Comparison of ENCODE assay signal across 1 cellular context in genomic region chr5:173646684-173647083, GRCh38.
TF ChIP-seq lines count a peak whose summit lies in the region.

No MANE protein-coding gene starts in this region.

TF ChIP-seq in H1, 55 proteins besides CTCF, POLR2A, EP300 and RAD21 (continued from another document):
- no peak for TF ChIP-seq BCL11A (IDR thresholded peaks at IDR 0.05; ENCODE audit: low read depth in 2 of 2, low read length in 2 of 2)
